21 cellular contexts compared by ENCODE assay signal in the genomic region with DNA sequence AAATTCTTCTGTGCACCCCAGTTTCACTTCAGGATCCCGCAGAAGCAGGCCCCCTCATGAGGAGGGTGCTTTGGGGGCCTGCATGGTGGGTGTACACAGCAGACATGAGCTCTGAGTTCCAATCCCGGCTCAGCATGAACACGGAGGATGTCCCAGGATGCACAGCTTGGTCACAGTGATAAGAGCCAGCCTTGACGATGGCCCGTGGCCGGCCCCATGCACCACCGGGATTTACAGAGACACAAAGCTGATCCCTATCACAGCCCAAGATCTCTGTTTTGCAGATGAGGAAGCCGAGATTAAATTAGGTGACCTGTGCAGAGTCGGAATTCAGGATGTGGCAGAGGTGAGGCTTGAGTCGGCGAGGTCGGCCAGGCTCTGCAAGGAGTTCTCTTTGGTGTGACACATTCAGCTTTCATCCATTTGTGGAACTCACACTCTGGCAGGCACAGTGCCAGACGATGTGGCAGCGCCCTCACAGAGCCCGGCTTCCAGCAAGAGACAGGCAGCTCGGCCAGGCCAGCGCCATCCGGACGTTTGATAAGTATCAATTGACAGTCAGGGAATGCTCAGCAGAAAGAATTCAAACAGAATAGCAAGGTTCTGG.
A peak's percentile ranks its signal among the peaks of the same experiment; 100 is the strongest.
DNase-seq lines count a peak whose midpoint lies in the region; ATAC-seq and TF ChIP-seq lines count a peak whose summit lies in the region.
"Had no signal": no experiment of that assay in that cellular context is flagged by ENCODE, and none has a peak within 500 bp of the region (broad histone marks: within the 10 kb centered on the region; RNA-seq: fewer than 3 reads in every experiment).

No MANE protein-coding gene starts in this region.

- peak; percentile 65 for DNase-seq in Right ventricle myocardium superior
- DNase-seq in left ventricle myocardium inferior = no peak
- DNase-seq in NT2/D1 (ENCODE audit: low read depth, low spot score) = no peak
- peak; percentile 67 for DNase-seq in left cardiac atrium
- peak; percentile 28 to 30 for DNase-seq in thyroid gland
- DNase-seq in caudate nucleus (lab: John Stamatoyannopoulos, UW) = no peak
- DNase-seq: activated CD4-positive, alpha-beta T cell treated with anti-CD3 and anti-CD28 coated beads for 1 hour; activated T-cell treated with anti-CD3 and anti-CD28 coated beads, Interleukin-2, amount 50 U/mL, for 72 hours; aorta; central memory CD4-positive, alpha-beta T cell; stimulated activated CD4-positive, alpha-beta T cell treated with anti-CD3 and anti-CD28 coated beads, Interleukin-2, amount 100 ng/mL, for 48 hours; stimulated activated naive B cell treated with anti-CD40 and anti-IgM and Interleukin-4, amounts not matched to agents 10 μg/mL and 1 μg/mL and 100 μg/mL, for 72 hours; T-cell had no signal

- TF ChIP-seq POLR2A in thyroid gland (IDR thresholded peaks at IDR 0.05) = no peak

- peak; percentile 68 for ATAC-seq in Right ventricle myocardium superior (ENCODE audit: poor library complexity)
- ATAC-seq in left cardiac atrium = peak; percentile 63 to 74
- no peak for ATAC-seq in HG02623 (IDR thresholded peaks at IDR 0.05; ENCODE audit: unreplicated experiment)
- no peak for ATAC-seq in GM21367 (IDR thresholded peaks at IDR 0.05; ENCODE audit: unreplicated experiment)
- ATAC-seq: activated naive CD4-positive, alpha-beta T cell treated with anti-CD3 and anti-CD28 coated beads, Interleukin-2, amount 50 U/mL, for 72 hours; activated T-cell treated with anti-CD3 and anti-CD28 coated beads, Interleukin-2, amount 50 U/mL, for 72 hours; HCT116; stimulated activated naive B cell treated with anti-CD40 and anti-IgM and Interleukin-4, amounts not matched to agents 10 μg/mL and 1 μg/mL and 100 μg/mL, for 72 hours; T-cell had no signal

- no peak for TF ChIP-seq CTCF in left ventricle myocardium inferior (IDR thresholded peaks at IDR 0.05; ENCODE audit: borderline replicate concordance)
- TF ChIP-seq CTCF in thyroid gland (IDR thresholded peaks at IDR 0.05) = no peak

- no peak overlapping the region for H3K27ac ChIP-seq in left ventricle myocardium inferior (replicated peaks)
- no peak overlapping the region for H3K27ac ChIP-seq in thyroid gland
- no peak overlapping the region for H3K27ac ChIP-seq in caudate nucleus (ENCODE audit: low read depth, low read length)
- H3K27ac ChIP-seq: KMS-11, neutrophil, thoracic aorta had no signal

- WGBS in thyroid gland, 2 donors = 58 to 66% methylated on average over 19 of the region's 19 CpGs

- no peak overlapping the region for H3K4me3 ChIP-seq in left ventricle myocardium inferior
- H3K4me3 ChIP-seq in NT2/D1 (ENCODE audit: insufficient read length, low read depth) = no peak overlapping the region
- no peak overlapping the region for H3K4me3 ChIP-seq in thyroid gland (replicated peaks in 1 of 3)
- H3K4me3 ChIP-seq: lung, thoracic aorta had no signal

- intact Hi-C loops in Right ventricle myocardium superior (cut with DNase I) = no loop called here
- intact Hi-C loops in left ventricle myocardium inferior (cut with micrococcal nuclease) = no loop called here
- intact Hi-C loops in left cardiac atrium (cut with DNase I) = no loop called here
- intact Hi-C loops in thyroid gland (cut with DNase I) = no loop called here

- H3K36me3 ChIP-seq in left ventricle myocardium inferior (no peaks in the 10 kb centered on the region), NT2/D1 (ENCODE audit: insufficient read depth, insufficient read length, low read length) (no peaks in the 10 kb centered on the region), thyroid gland (no peaks in the 10 kb centered on the region)
- H3K36me3 ChIP-seq: neutrophil, thoracic aorta had no signal

- H3K27me3 ChIP-seq in left ventricle myocardium inferior (ENCODE audit: low read depth) (peaks cover 24% of the 10 kb centered on the region), NT2/D1 (ENCODE audit: insufficient read depth, insufficient read length) (peaks cover 31% of the 10 kb centered on the region), thyroid gland (no peaks in the 10 kb centered on the region)
- H3K27me3 ChIP-seq: neutrophil had no signal

- H3K4me1 ChIP-seq in left ventricle myocardium inferior (no peaks in the 10 kb centered on the region), NT2/D1 (ENCODE audit: insufficient read depth, insufficient read length) (peaks cover 4% of the 10 kb centered on the region), thyroid gland (no peaks in the 10 kb centered on the region)

- H3K9me3 ChIP-seq in left ventricle myocardium inferior (replicated peaks) (no peaks in the 10 kb centered on the region), NT2/D1 (ENCODE audit: insufficient read depth, low read length) (no peaks in the 10 kb centered on the region; the same call in 1 of the 2 replicates), thyroid gland (no peaks in the 10 kb centered on the region)
- H3K9me3 ChIP-seq: neutrophil, thoracic aorta had no signal

- peak overlapping the region; percentile 52 for H3K9ac ChIP-seq in NT2/D1 (ENCODE audit: insufficient read length, low read depth)
- H3K9ac ChIP-seq: KMS-11 had no signal

Comparison
In these comparisons a context has a peak if more than half of its experiments do, and no peak if none do; other contexts are left out.
1. DNase-seq: peak in Right ventricle myocardium superior (single experiment), left cardiac atrium (single experiment) and thyroid gland (2 of 2); none in left ventricle myocardium inferior (single experiment), NT2/D1 (single experiment) and caudate nucleus (0 of 61).
2. ATAC-seq: peak in Right ventricle myocardium superior (single experiment) and left cardiac atrium (2 of 2); none in HG02623 (single experiment) and GM21367 (single experiment).